15 cellular contexts compared by ENCODE assay signal in the genomic region with DNA sequence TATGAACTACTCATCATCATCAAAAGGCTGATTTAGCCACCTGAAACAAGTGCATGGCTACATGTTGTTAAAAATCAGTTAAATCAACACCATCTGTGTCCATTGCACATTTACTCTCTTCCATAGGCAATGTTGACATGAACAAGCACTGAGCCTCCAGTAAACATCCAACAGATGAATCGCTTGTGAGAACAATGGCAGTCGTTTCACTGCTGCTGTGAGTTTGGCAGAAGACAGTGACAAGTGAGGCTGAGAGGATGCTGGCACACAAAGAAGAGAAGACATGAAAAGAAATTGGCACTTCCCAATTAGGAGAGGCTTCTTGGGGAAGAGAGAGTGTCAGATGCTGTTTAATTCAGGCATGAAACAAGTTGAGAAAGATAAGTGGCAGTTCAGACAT.
"Had no signal": no experiment of that assay in that cellular context is flagged by ENCODE, and none has a peak within 500 bp of the region (broad histone marks: within the 10 kb centered on the region; RNA-seq: fewer than 3 reads in every experiment).

No MANE protein-coding gene starts in this region.

- H3K27ac Mint-ChIP-seq: activated CD8-positive, alpha-beta T cell treated with anti-CD3 and anti-CD28 coated beads, Interleukin-2, amount 10 ng/mL, durations not matched to agents 7 days and 5 days; activated naive CD4-positive, alpha-beta T cell treated with anti-CD3 and anti-CD28 coated beads for 36 hours; activated T-helper 17 cell treated with anti-CD3 and anti-CD28 coated beads, Interleukin-2, amount 50 U/mL, for 72 hours; naive thymus-derived CD4-positive, alpha-beta T cell; stimulated activated naive CD8-positive, alpha-beta T cell treated with anti-CD3 and anti-CD28 coated beads, Interleukin-15, Interleukin-2, amounts not matched to agents 100 ng/mL and 50 ng/mL, for 24 hours had no signal

- H3K27me3 ChIP-seq: esophagus squamous epithelium, sigmoid colon, testis had no signal

- H3K27ac ChIP-seq: esophagus squamous epithelium, psoas muscle, sigmoid colon, testis had no signal

- H3K27me3 Mint-ChIP-seq: activated T-helper 17 cell treated with anti-CD3 and anti-CD28 coated beads, Interleukin-2, amount 50 U/mL, for 72 hours; naive thymus-derived CD4-positive, alpha-beta T cell; stimulated activated naive CD8-positive, alpha-beta T cell treated with anti-CD3 and anti-CD28 coated beads, Interleukin-15, Interleukin-2, amounts not matched to agents 100 ng/mL and 50 ng/mL, for 24 hours had no signal

- H3K36me3 ChIP-seq: esophagus squamous epithelium, sigmoid colon had no signal

- H3K4me1 ChIP-seq: esophagus squamous epithelium, psoas muscle had no signal

- H3K9me3 ChIP-seq: esophagus squamous epithelium, psoas muscle, sigmoid colon, testis had no signal

- DNase-seq: activated CD4-positive, alpha-beta T cell treated with anti-CD3 and anti-CD28 coated beads for 48 hours; activated CD8-positive, alpha-beta T cell treated with anti-CD3 and anti-CD28 coated beads, Interleukin-2, amount 10 ng/mL, durations not matched to agents 7 days and 5 days; activated naive CD4-positive, alpha-beta T cell treated with anti-CD3 and anti-CD28 coated beads for 36 hours; esophagus squamous epithelium; foreskin fibroblast; left cardiac atrium; naive thymus-derived CD4-positive, alpha-beta T cell; nucleus accumbens; psoas muscle; sigmoid colon; stimulated activated CD4-positive, alpha-beta T cell treated with anti-CD3 and anti-CD28 coated beads, Interleukin-2, amount 100 ng/mL, for 24 hours; testis had no signal

- H3K4me3 ChIP-seq: esophagus squamous epithelium, lung, psoas muscle, sigmoid colon, testis had no signal

- ATAC-seq: activated CD8-positive, alpha-beta T cell treated with anti-CD3 and anti-CD28 coated beads, Interleukin-2, amount 10 ng/mL, durations not matched to agents 7 days and 5 days; activated T-helper 17 cell treated with anti-CD3 and anti-CD28 coated beads, Interleukin-2, amount 50 U/mL, for 72 hours; left cardiac atrium; naive thymus-derived CD4-positive, alpha-beta T cell; psoas muscle had no signal

- H3K4me3 Mint-ChIP-seq: activated CD8-positive, alpha-beta T cell treated with anti-CD3 and anti-CD28 coated beads, Interleukin-2, amount 10 ng/mL, durations not matched to agents 7 days and 5 days; activated naive CD4-positive, alpha-beta T cell treated with anti-CD3 and anti-CD28 coated beads for 36 hours; activated T-helper 17 cell treated with anti-CD3 and anti-CD28 coated beads, Interleukin-2, amount 50 U/mL, for 72 hours; naive thymus-derived CD4-positive, alpha-beta T cell; stimulated activated naive CD8-positive, alpha-beta T cell treated with anti-CD3 and anti-CD28 coated beads, Interleukin-15, Interleukin-2, amounts not matched to agents 100 ng/mL and 50 ng/mL, for 24 hours had no signal

- H3K9me3 Mint-ChIP-seq: activated naive CD4-positive, alpha-beta T cell treated with anti-CD3 and anti-CD28 coated beads for 36 hours; stimulated activated naive CD8-positive, alpha-beta T cell treated with anti-CD3 and anti-CD28 coated beads, Interleukin-15, Interleukin-2, amounts not matched to agents 100 ng/mL and 50 ng/mL, for 24 hours had no signal
